1 cellular context compared by ENCODE assay signal in the genomic region with DNA sequence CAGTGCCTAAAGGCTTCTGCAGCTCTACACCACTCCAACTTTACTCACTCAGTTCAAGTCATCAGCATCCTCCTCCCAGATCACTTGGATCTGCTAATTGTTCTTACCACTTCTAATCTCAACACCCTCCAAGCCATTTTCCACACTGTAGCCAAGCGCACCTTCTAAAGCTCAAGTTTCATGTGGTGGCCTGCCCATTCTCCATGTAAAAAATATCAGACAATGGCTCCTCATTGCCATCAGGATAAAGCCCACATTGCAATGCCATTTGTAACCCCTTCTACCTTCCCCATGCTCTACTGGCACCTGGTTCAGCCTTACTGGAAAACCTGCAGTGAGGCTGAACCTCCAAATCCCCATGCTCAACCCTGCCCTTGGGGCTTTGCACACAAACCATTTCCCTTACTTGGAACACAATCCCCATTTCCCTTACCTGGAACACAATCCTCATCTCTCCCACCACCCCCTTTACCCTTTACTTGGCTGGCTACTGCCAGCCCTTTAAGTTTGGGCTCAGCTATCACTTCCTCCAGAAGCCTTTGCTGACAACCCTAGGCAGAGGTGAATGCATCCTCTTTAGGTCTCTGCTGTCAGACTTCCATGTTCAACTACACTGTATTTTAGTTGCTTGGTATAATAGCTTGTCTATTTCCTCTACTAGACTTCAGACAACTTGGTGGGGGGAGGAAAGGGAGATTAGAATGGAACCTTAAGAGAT.
TF ChIP-seq lines count a peak whose summit lies in the region.

No MANE protein-coding gene starts in this region.

TF ChIP-seq in IMR-90, 13 proteins besides CTCF, POLR2A, EP300 and RAD21:
- TF ChIP-seq CHD1 (IDR thresholded peaks at IDR 0.05; ENCODE audit: low read depth, low read length) = no peak
- no peak for TF ChIP-seq FOS (IDR thresholded peaks at IDR 0.05; ENCODE audit: low read depth, low read length)
- TF ChIP-seq, protein P1, sequence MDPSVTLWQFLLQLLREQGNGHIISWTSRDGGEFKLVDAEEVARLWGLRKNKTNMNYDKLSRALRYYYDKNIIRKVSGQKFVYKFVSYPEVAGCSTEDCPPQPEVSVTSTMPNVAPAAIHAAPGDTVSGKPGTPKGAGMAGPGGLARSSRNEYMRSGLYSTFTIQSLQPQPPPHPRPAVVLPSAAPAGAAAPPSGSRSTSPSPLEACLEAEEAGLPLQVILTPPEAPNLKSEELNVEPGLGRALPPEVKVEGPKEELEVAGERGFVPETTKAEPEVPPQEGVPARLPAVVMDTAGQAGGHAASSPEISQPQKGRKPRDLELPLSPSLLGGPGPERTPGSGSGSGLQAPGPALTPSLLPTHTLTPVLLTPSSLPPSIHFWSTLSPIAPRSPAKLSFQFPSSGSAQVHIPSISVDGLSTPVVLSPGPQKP (IDR thresholded peaks at IDR 0.05; ENCODE audit: borderline replicate concordance, low read depth, low read length) = no peak
- no peak for TF ChIP-seq MXI1 (IDR thresholded peaks at IDR 0.05; ENCODE audit: borderline replicate concordance, low read depth, low read length)
- TF ChIP-seq, protein P2, sequence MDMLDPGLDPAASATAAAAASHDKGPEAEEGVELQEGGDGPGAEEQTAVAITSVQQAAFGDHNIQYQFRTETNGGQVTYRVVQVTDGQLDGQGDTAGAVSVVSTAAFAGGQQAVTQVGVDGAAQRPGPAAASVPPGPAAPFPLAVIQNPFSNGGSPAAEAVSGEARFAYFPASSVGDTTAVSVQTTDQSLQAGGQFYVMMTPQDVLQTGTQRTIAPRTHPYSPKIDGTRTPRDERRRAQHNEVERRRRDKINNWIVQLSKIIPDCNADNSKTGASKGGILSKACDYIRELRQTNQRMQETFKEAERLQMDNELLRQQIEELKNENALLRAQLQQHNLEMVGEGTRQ (IDR thresholded peaks at IDR 0.05; ENCODE audit: low read depth, low read length) = no peak
